28 cellular contexts compared by ENCODE assay signal in the genomic region with DNA sequence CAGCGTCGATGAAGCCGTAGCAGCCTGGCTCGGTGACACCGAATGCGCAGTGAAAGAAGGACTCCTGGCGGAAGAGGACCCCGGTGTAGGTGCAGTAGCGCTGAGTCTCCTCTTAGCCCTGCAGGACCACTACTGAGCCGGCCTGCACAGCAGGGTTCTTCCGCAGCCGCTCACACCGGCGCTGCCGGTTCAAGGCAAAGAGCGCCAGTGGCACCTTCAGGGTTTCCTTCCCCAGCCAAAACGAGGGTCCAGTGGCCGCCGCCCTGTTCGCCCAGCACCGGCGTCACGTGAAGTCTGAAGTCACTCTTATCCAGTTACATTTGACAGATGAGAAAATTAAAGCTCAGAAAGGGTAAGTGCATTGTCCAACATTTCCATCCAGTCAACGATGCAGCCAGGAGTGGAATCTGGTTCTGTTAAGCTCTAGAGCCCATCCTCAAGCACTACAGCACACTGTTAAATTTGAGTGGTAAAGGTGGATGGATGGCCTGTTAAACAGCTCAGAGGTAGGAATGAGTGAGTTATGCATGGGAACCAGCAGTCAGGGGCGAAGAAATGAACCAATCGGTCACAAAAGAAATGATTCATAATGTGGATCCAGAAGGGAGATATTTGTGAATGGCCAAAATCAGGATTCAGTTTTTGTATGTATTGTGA. TPM values are rescaled to one million over a fixed set of nuclear protein-coding genes. Genes with fewer than 3 reads are reported as not detected.
"Had no signal": no experiment of that assay in that cellular context is flagged by ENCODE, and none has a peak within 500 bp of the region (broad histone marks: within the 10 kb centered on the region; RNA-seq: fewer than 3 reads in every experiment).

No MANE protein-coding gene starts in this region.

- H3K4me2 ChIP-seq: smooth muscle cell had no signal

- H3K9me3 Mint-ChIP-seq: natural killer cell had no signal

- H3K4me1 Mint-ChIP-seq: natural killer cell, neural crest cell had no signal

- H3K36me3 Mint-ChIP-seq: natural killer cell had no signal

- H3K4me1 ChIP-seq: gastrocnemius medialis, lower lobe of right lung, prostate gland, right atrium auricular region, upper lobe of left lung had no signal

- H3K4me3 Mint-ChIP-seq: natural killer cell, neural crest cell had no signal

- H3K36me3 ChIP-seq: gastrocnemius medialis, lower lobe of right lung, prostate gland, right atrium auricular region, thoracic aorta, tibial nerve, upper lobe of left lung had no signal

- H3K4me3 ChIP-seq: dorsolateral prefrontal cortex, gastrocnemius medialis, lower lobe of right lung, prostate gland, right atrium auricular region, smooth muscle cell, thoracic aorta, tibial nerve, upper lobe of left lung had no signal

- H3K27ac Mint-ChIP-seq: natural killer cell had no signal

- H3K27ac ChIP-seq: dorsolateral prefrontal cortex, epithelial cell of prostate, gastrocnemius medialis, lower lobe of right lung, prostate gland, right atrium auricular region, thoracic aorta, tibial nerve, upper lobe of left lung had no signal

- H3K9me3 ChIP-seq: gastrocnemius medialis, lower lobe of right lung, prostate gland, right atrium auricular region, thoracic aorta, tibial nerve, upper lobe of left lung had no signal

- ATAC-seq: esophagus mucosa; gastrocnemius medialis; left ventricle myocardium superior; lower lobe of right lung; natural killer cell; sciatic nerve; stimulated activated naive CD8-positive, alpha-beta T cell treated with anti-CD3 and anti-CD28 coated beads, Interleukin-15, Interleukin-2, amounts not matched to agents 100 U/mL and 50 U/mL, for 24 hours had no signal

- DNase-seq: dorsolateral prefrontal cortex; effector CD4-positive, alpha-beta T cell; foreskin fibroblast; gastrocnemius medialis; head of caudate nucleus; left ventricle myocardium superior; lower lobe of right lung; natural killer cell; stimulated activated CD4-positive, alpha-beta T cell treated with anti-CD3 and anti-CD28 coated beads, Interleukin-12 subunit alpha, Interleukin-12 subunit beta, amount 100 ng/mL, for 4 hours; stimulated activated CD4-positive, alpha-beta T cell treated with anti-CD3 and anti-CD28 coated beads, Interleukin-1b, Interleukin-23, amount 100 ng/mL, for 48 hours; stimulated activated CD4-positive, alpha-beta T cell treated with anti-CD3 and anti-CD28 coated beads, Interleukin-4, amount 100 ng/mL, for 1 hour; stimulated activated CD8-positive, alpha-beta memory T cell treated with anti-CD3 and anti-CD28 coated beads, Interleukin-4, amount 100 ng/mL, for 48 hours; stimulated activated naive CD8-positive, alpha-beta T cell treated with anti-CD3 and anti-CD28 coated beads, Interleukin-15, Interleukin-2, amounts not matched to agents 100 U/mL and 50 U/mL, for 24 hours; substantia nigra had no signal

- H3K27me3 ChIP-seq: gastrocnemius medialis, right atrium auricular region, tibial nerve, upper lobe of left lung had no signal

RNA-seq across cellular contexts. Expression of a gene that starts 50.2 kb away (rescaled TPM):
- total RNA-seq: esophagus mucosa, gastrocnemius medialis, glomerular endothelial cell, left ventricle myocardium superior, lower lobe of right lung, mononuclear cell, natural killer cell, neural crest cell, osteocyte, prostate gland, right atrium auricular region, sciatic nerve, smooth muscle cell, thoracic aorta, tibial nerve, upper lobe of left lung had no signal
- polyA plus RNA-seq: keratinocyte, smooth muscle cell had no signal
